ENCODE assay signal across 27 cellular contexts in the genomic region with DNA sequence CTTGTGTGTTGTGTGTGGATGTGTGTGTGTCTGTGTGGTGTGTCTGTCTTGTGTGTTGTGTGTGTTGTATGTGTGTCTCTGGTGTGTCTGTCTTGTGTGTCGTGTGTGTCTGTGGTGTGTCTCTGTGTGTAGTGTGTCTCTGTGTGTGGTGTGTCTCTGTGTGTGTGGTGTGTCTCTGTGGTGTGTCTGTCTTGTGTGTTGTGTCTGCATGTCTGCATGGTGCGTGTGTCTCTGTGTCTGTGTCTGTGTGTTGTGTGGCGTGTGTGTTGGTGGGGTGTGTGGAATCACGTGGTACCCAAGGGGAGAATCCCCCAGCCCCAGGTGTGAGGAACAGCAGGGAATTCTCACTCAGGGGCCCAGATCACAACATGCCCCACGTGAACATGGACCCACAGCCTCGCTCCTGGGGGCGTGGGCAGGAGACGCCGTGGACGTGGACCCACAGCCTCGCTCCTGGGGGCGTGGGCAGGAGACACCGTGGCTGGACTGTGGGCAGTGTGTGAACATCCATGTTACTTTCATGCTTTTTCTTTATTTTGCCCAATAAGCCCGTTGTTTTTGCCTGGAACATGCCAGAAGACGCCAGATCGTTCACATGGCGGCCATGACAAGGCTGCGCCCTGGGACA.
A peak's percentile ranks its signal among the peaks of the same experiment; 100 is the strongest.
DNase-seq lines count a peak whose midpoint lies in the region; ATAC-seq, FAIRE-seq and TF ChIP-seq lines count a peak whose summit lies in the region.
"Had no signal": no experiment of that assay in that cellular context is flagged by ENCODE, and none has a peak within 500 bp of the region (broad histone marks: within the 10 kb centered on the region; RNA-seq: fewer than 3 reads in every experiment).

No MANE protein-coding gene starts in this region.

- H3K9ac ChIP-seq in neural progenitor cell, result no peak overlapping the region
- H3K9ac ChIP-seq: KMS-11 had no signal

- H3K36me3 Mint-ChIP-seq in activated CD8-positive, alpha-beta T cell treated with anti-CD3 and anti-CD28 coated beads, Interleukin-2, amount 10 ng/mL, durations not matched to agents 7 days and 5 days (ENCODE audit: low read depth), result no peaks in the 10 kb centered on the region
- H3K36me3 Mint-ChIP-seq in activated CD8-positive, alpha-beta T cell treated with anti-CD3 and anti-CD28 coated beads for 36 hours (ENCODE audit: low read depth), result no peaks in the 10 kb centered on the region
- no peaks in the 10 kb centered on the region for H3K36me3 Mint-ChIP-seq in dendritic cell treated with granulocyte-macrophage colony-stimulating factor and Interleukin-4, amounts not matched to agents 40 ng/mL and 50 ng/mL, for 4 days (ENCODE audit: low read depth)
- H3K36me3 Mint-ChIP-seq in neural progenitor cell, result peaks cover 17% of the 10 kb centered on the region
- H3K36me3 Mint-ChIP-seq: activated naive CD8-positive, alpha-beta T cell treated with anti-CD3 and anti-CD28 coated beads for 36 hours had no signal

- H3K27me3 Mint-ChIP-seq in activated CD8-positive, alpha-beta T cell treated with anti-CD3 and anti-CD28 coated beads, Interleukin-2, amount 10 ng/mL, durations not matched to agents 7 days and 5 days (ENCODE audit: low read depth), result no peaks in the 10 kb centered on the region
- H3K27me3 Mint-ChIP-seq in activated CD8-positive, alpha-beta T cell treated with anti-CD3 and anti-CD28 coated beads for 36 hours, result no peaks in the 10 kb centered on the region
- peaks cover 5% of the 10 kb centered on the region for H3K27me3 Mint-ChIP-seq in dendritic cell treated with granulocyte-macrophage colony-stimulating factor and Interleukin-4, amounts not matched to agents 40 ng/mL and 50 ng/mL, for 4 days
- peaks cover 6% of the 10 kb centered on the region for H3K27me3 Mint-ChIP-seq in neural progenitor cell (ENCODE audit: insufficient read depth, low read depth)
- H3K27me3 Mint-ChIP-seq: activated naive CD8-positive, alpha-beta T cell treated with anti-CD3 and anti-CD28 coated beads for 36 hours had no signal

- H3K36me3 ChIP-seq in neural progenitor cell, result no peaks in the 10 kb centered on the region
- H3K36me3 ChIP-seq: BE2C had no signal

- no peak overlapping the region for H3K27ac ChIP-seq in neural progenitor cell
- H3K27ac ChIP-seq: brain microvascular endothelial cell, foreskin keratinocyte, KMS-11, sigmoid colon had no signal

- intact Hi-C loops in activated CD8-positive, alpha-beta T cell treated with anti-CD3 and anti-CD28 coated beads for 36 hours (cut with micrococcal nuclease), result loop anchor here (10.0 kb wide), 1 partner anchor 350 kb away; no protein-coding TSS in a partner anchor
- intact Hi-C loops in dendritic cell treated with granulocyte-macrophage colony-stimulating factor and Interleukin-4, amounts not matched to agents 40 ng/mL and 50 ng/mL, for 4 days (cut with micrococcal nuclease), result no loop called here

- no peak for DNase-seq in activated CD8-positive, alpha-beta T cell treated with anti-CD3 and anti-CD28 coated beads, Interleukin-2, amount 10 ng/mL, durations not matched to agents 7 days and 5 days
- no peak for DNase-seq in activated CD8-positive, alpha-beta T cell treated with anti-CD3 and anti-CD28 coated beads for 36 hours
- no peak for DNase-seq in HTR-8/SVneo (ENCODE audit: insufficient read length, low spot score)
- no peak for DNase-seq in neural progenitor cell (ENCODE audit: low spot score)
- DNase-seq in EL, result no peak
- DNase-seq: activated CD4-positive, alpha-beta T cell treated with anti-CD3 and anti-CD28 coated beads, Interleukin-2, amount 50 U/mL, for 48 hours; activated naive CD8-positive, alpha-beta T cell treated with anti-CD3 and anti-CD28 coated beads for 36 hours; activated T-cell treated with anti-CD3 and anti-CD28 coated beads, Interleukin-2, amount 50 U/mL, for 1 hour; BE2C; brain microvascular endothelial cell; cortex of kidney; foreskin keratinocyte; MV-4-11; NCI-H1694 treated with DMSO at 0.1 percent for 48 hours; NCI-H345; NCI-H82; OCI-M1; SIG-M5; sigmoid colon; T-helper 1 cell had no signal

- CTCF ChIA-PET in activated CD8-positive, alpha-beta T cell treated with anti-CD3 and anti-CD28 coated beads, Interleukin-2, amount 10 ng/mL, durations not matched to agents 7 days and 5 days (lab: Charles Lee), result no interaction called here
- CTCF ChIA-PET in activated CD8-positive, alpha-beta T cell treated with anti-CD3 and anti-CD28 coated beads for 36 hours (lab: Charles Lee), result no interaction called here

- H3K27ac Mint-ChIP-seq in activated CD8-positive, alpha-beta T cell treated with anti-CD3 and anti-CD28 coated beads, Interleukin-2, amount 10 ng/mL, durations not matched to agents 7 days and 5 days, result peak overlapping the region; percentile 1
- no peak overlapping the region for H3K27ac Mint-ChIP-seq in activated CD8-positive, alpha-beta T cell treated with anti-CD3 and anti-CD28 coated beads for 36 hours
- peak overlapping the region; percentile 1 for H3K27ac Mint-ChIP-seq in dendritic cell treated with granulocyte-macrophage colony-stimulating factor and Interleukin-4, amounts not matched to agents 40 ng/mL and 50 ng/mL, for 4 days
- no peak overlapping the region for H3K27ac Mint-ChIP-seq in neural progenitor cell
- H3K27ac Mint-ChIP-seq: activated naive CD8-positive, alpha-beta T cell treated with anti-CD3 and anti-CD28 coated beads for 36 hours had no signal

- ATAC-seq in activated CD8-positive, alpha-beta T cell treated with anti-CD3 and anti-CD28 coated beads, Interleukin-2, amount 10 ng/mL, durations not matched to agents 7 days and 5 days, result no peak
- no peak for ATAC-seq in activated CD8-positive, alpha-beta T cell treated with anti-CD3 and anti-CD28 coated beads for 36 hours
- ATAC-seq in GM21423 (IDR thresholded peaks at IDR 0.05; ENCODE audit: unreplicated experiment) (no peak), HG03521 (IDR thresholded peaks at IDR 0.05; ENCODE audit: unreplicated experiment) (no peak)
- ATAC-seq: foreskin keratinocyte had no signal

- H4K20me1 ChIP-seq in neural progenitor cell (ENCODE audit: low read depth), result peaks cover 41% of the 10 kb centered on the region

- H3K9me3 ChIP-seq in neural progenitor cell (ENCODE audit: low read depth), result no peaks in the 10 kb centered on the region
- H3K9me3 ChIP-seq: BE2C, sigmoid colon had no signal

- no peak overlapping the region for H3K4me3 ChIP-seq in neural progenitor cell
- H3K4me3 ChIP-seq: lung, sigmoid colon had no signal

- H3F3A ChIP-seq in neural progenitor cell (ENCODE audit: low read depth), result peaks cover 27% of the 10 kb centered on the region

- POLR2A ChIA-PET in activated CD8-positive, alpha-beta T cell treated with anti-CD3 and anti-CD28 coated beads, Interleukin-2, amount 10 ng/mL, durations not matched to agents 7 days and 5 days (lab: Charles Lee), result no interaction called here
- POLR2A ChIA-PET in activated CD8-positive, alpha-beta T cell treated with anti-CD3 and anti-CD28 coated beads for 36 hours (lab: Charles Lee), result no interaction called here

- no peak overlapping the region for H3K4me2 ChIP-seq in neural progenitor cell
- H3K4me2 ChIP-seq: KMS-11 had no signal

- no peak overlapping the region for H2AFZ ChIP-seq in neural progenitor cell (replicated peaks)

- H3K27me3 ChIP-seq in neural progenitor cell, result no peaks in the 10 kb centered on the region
- H3K27me3 ChIP-seq: BE2C, brain microvascular endothelial cell, foreskin keratinocyte, sigmoid colon had no signal

- FAIRE-seq in HTR-8/SVneo (lab: Jason Lieb, UNC), result peak; percentile 99
- FAIRE-seq: A204.1, D721Med had no signal

- H3K79me2 ChIP-seq in neural progenitor cell (ENCODE audit: low read depth), result peaks cover 37% of the 10 kb centered on the region

- TF ChIP-seq CTCF in activated CD8-positive, alpha-beta T cell treated with anti-CD3 and anti-CD28 coated beads for 36 hours (IDR thresholded peaks at IDR 0.05), result no peak
- TF ChIP-seq CTCF in neural progenitor cell (IDR thresholded peaks at IDR 0.05), result no peak

- H3K4me1 Mint-ChIP-seq in activated CD8-positive, alpha-beta T cell treated with anti-CD3 and anti-CD28 coated beads, Interleukin-2, amount 10 ng/mL, durations not matched to agents 7 days and 5 days (ENCODE audit: low read depth), result peaks cover 28% of the 10 kb centered on the region
- H3K4me1 Mint-ChIP-seq in activated CD8-positive, alpha-beta T cell treated with anti-CD3 and anti-CD28 coated beads for 36 hours (ENCODE audit: low read depth), result peaks cover 33% of the 10 kb centered on the region
- H3K4me1 Mint-ChIP-seq in dendritic cell treated with granulocyte-macrophage colony-stimulating factor and Interleukin-4, amounts not matched to agents 40 ng/mL and 50 ng/mL, for 4 days (ENCODE audit: low read depth), result peaks cover 31% of the 10 kb centered on the region
- peaks cover 30% of the 10 kb centered on the region for H3K4me1 Mint-ChIP-seq in neural progenitor cell

- H3K9me3 Mint-ChIP-seq in activated CD8-positive, alpha-beta T cell treated with anti-CD3 and anti-CD28 coated beads, Interleukin-2, amount 10 ng/mL, durations not matched to agents 7 days and 5 days (ENCODE audit: insufficient read depth), result no peaks in the 10 kb centered on the region
- no peaks in the 10 kb centered on the region for H3K9me3 Mint-ChIP-seq in activated CD8-positive, alpha-beta T cell treated with anti-CD3 and anti-CD28 coated beads for 36 hours
- H3K9me3 Mint-ChIP-seq in dendritic cell treated with granulocyte-macrophage colony-stimulating factor and Interleukin-4, amounts not matched to agents 40 ng/mL and 50 ng/mL, for 4 days, result no peaks in the 10 kb centered on the region
- no peaks in the 10 kb centered on the region for H3K9me3 Mint-ChIP-seq in neural progenitor cell
- H3K9me3 Mint-ChIP-seq: activated naive CD8-positive, alpha-beta T cell treated with anti-CD3 and anti-CD28 coated beads for 36 hours had no signal

- no peak overlapping the region for H3K4me3 Mint-ChIP-seq in activated CD8-positive, alpha-beta T cell treated with anti-CD3 and anti-CD28 coated beads, Interleukin-2, amount 10 ng/mL, durations not matched to agents 7 days and 5 days
- H3K4me3 Mint-ChIP-seq in activated CD8-positive, alpha-beta T cell treated with anti-CD3 and anti-CD28 coated beads for 36 hours, result no peak overlapping the region
- no peak overlapping the region for H3K4me3 Mint-ChIP-seq in dendritic cell treated with granulocyte-macrophage colony-stimulating factor and Interleukin-4, amounts not matched to agents 40 ng/mL and 50 ng/mL, for 4 days
- H3K4me3 Mint-ChIP-seq in neural progenitor cell, result peak overlapping the region; percentile 1
- H3K4me3 Mint-ChIP-seq: activated naive CD8-positive, alpha-beta T cell treated with anti-CD3 and anti-CD28 coated beads for 36 hours had no signal

- peaks cover 24% of the 10 kb centered on the region for H3K4me1 ChIP-seq in neural progenitor cell

Comparison
In these comparisons a context has a peak if more than half of its experiments do, and no peak if none do; other contexts are left out.
1. H3K27ac Mint-ChIP-seq: peak in activated CD8-positive, alpha-beta T cell treated with anti-CD3 and anti-CD28 coated beads, Interleukin-2, amount 10 ng/mL, durations not matched to agents 7 days and 5 days (single experiment) and dendritic cell treated with granulocyte-macrophage colony-stimulating factor and Interleukin-4, amounts not matched to agents 40 ng/mL and 50 ng/mL, for 4 days (single experiment); none in activated CD8-positive, alpha-beta T cell treated with anti-CD3 and anti-CD28 coated beads for 36 hours (single experiment) and neural progenitor cell (single experiment).